ENCODE assay signal across 14 cellular contexts in genomic region chr21:25509862-25510261, GRCh38.
DNase-seq lines count a peak whose midpoint lies in the region; ATAC-seq and TF ChIP-seq lines count a peak whose summit lies in the region.
"Had no signal": no experiment of that assay in that cellular context is flagged by ENCODE, and none has a peak within 500 bp of the region (broad histone marks: within the 10 kb centered on the region; RNA-seq: fewer than 3 reads in every experiment).

No MANE protein-coding gene starts in this region.

- intact Hi-C loops in natural killer cell (cut with micrococcal nuclease) (no loop called here), psoas muscle (cut with DNase I) (no loop called here), lower lobe of right lung (cut with DNase I) (no loop called here)

- no peaks in the 10 kb centered on the region for H3K27me3 Mint-ChIP-seq in natural killer cell treated with Interleukin-12 subunit alpha and Interleukin-12 subunit beta and Interleukin-15 and Interleukin-18, amount 100 ng/mL, for 72 hours
- H3K27me3 Mint-ChIP-seq in natural killer cell (ENCODE audit: low read depth in 2 of 2), result no peaks in the 10 kb centered on the region

- peaks cover 27 to 31% of the 10 kb centered on the region in 2 donors for H3K4me1 Mint-ChIP-seq in natural killer cell treated with Interleukin-12 subunit alpha and Interleukin-12 subunit beta and Interleukin-15 and Interleukin-18, amount 100 ng/mL, for 72 hours (ENCODE audit: low read depth in 2 of 2)
- H3K4me1 Mint-ChIP-seq in natural killer cell, result no peaks in the 10 kb centered on the region

- no peak for DNase-seq in natural killer cell treated with Interleukin-12 subunit alpha and Interleukin-12 subunit beta and Interleukin-15 and Interleukin-18, amount 100 ng/mL, for 72 hours (ENCODE audit: low spot score)
- DNase-seq in natural killer cell (no peak), Peyer's patch (no peak), psoas muscle (no peak), lower lobe of right lung (no peak), SK-N-DZ (ENCODE audit: low spot score) (no peak)
- DNase-seq: caudate nucleus, GDM1, NCI-H526, nephron progenitor cell, spleen had no signal

- TF ChIP-seq POLR2A in Peyer's patch (IDR thresholded peaks at IDR 0.05), result no peak

- peak; percentile 69 to 86 for ATAC-seq in natural killer cell treated with Interleukin-12 subunit alpha and Interleukin-12 subunit beta and Interleukin-15 and Interleukin-18, amount 100 ng/mL, for 72 hours
- ATAC-seq in natural killer cell, result no peak
- peak; percentile 48 for ATAC-seq in GM21737 (IDR thresholded peaks at IDR 0.05; ENCODE audit: unreplicated experiment)
- ATAC-seq in HG03565 (IDR thresholded peaks at IDR 0.05; ENCODE audit: unreplicated experiment), result peak; percentile 48
- ATAC-seq in psoas muscle, result no peak
- no peak for ATAC-seq in lower lobe of right lung
- ATAC-seq: SK-N-SH treated with all-trans-retinoic acid at 6 μM for 48 hours had no signal

- H3K4me1 ChIP-seq in Peyer's patch, result no peaks in the 10 kb centered on the region
- no peaks in the 10 kb centered on the region for H3K4me1 ChIP-seq in psoas muscle
- no peaks in the 10 kb centered on the region for H3K4me1 ChIP-seq in lower lobe of right lung

- 40 to 46% (median 45%) methylated on average over 2 of the region's 2 CpGs for WGBS in psoas muscle, 3 donors

- no peak for TF ChIP-seq CTCF in natural killer cell (IDR thresholded peaks at IDR 0.05)
- TF ChIP-seq CTCF in Peyer's patch (IDR thresholded peaks at IDR 0.05), result no peak
- TF ChIP-seq CTCF in psoas muscle (IDR thresholded peaks at IDR 0.05), result no peak
- no peak for TF ChIP-seq CTCF in lower lobe of right lung (IDR thresholded peaks at IDR 0.05)

- H3K27me3 ChIP-seq in Peyer's patch, result no peaks in the 10 kb centered on the region
- no peaks in the 10 kb centered on the region for H3K27me3 ChIP-seq in psoas muscle (ENCODE audit: insufficient read depth in 3 of 3, low read length in 2 of 3)
- no peaks in the 10 kb centered on the region for H3K27me3 ChIP-seq in lower lobe of right lung (ENCODE audit: low read depth)
- H3K27me3 ChIP-seq: spleen had no signal

- H3K27ac ChIP-seq in Peyer's patch, result no peak overlapping the region
- no peak overlapping the region for H3K27ac ChIP-seq in psoas muscle
- H3K27ac ChIP-seq in lower lobe of right lung, result no peak overlapping the region
- H3K27ac ChIP-seq: spleen had no signal

- H3K36me3 ChIP-seq in Peyer's patch (no peaks in the 10 kb centered on the region), psoas muscle (ENCODE audit: insufficient read depth in 1 of 2, low read depth in 1 of 2) (no peaks in the 10 kb centered on the region), lower lobe of right lung (no peaks in the 10 kb centered on the region)
- H3K36me3 ChIP-seq: spleen had no signal

- no peaks in the 10 kb centered on the region for H3K9me3 Mint-ChIP-seq in natural killer cell treated with Interleukin-12 subunit alpha and Interleukin-12 subunit beta and Interleukin-15 and Interleukin-18, amount 100 ng/mL, for 72 hours
- H3K9me3 Mint-ChIP-seq in natural killer cell, result no peaks in the 10 kb centered on the region
- H3K9me3 Mint-ChIP-seq: nephron progenitor cell had no signal

- H3K4me3 Mint-ChIP-seq in natural killer cell treated with Interleukin-12 subunit alpha and Interleukin-12 subunit beta and Interleukin-15 and Interleukin-18, amount 100 ng/mL, for 72 hours, result peak overlapping the region; percentile 66
- H3K4me3 Mint-ChIP-seq in natural killer cell, result no peak overlapping the region
- H3K4me3 Mint-ChIP-seq: nephron progenitor cell had no signal

- peak overlapping the region; percentile 65 to 83 for H3K27ac Mint-ChIP-seq in natural killer cell treated with Interleukin-12 subunit alpha and Interleukin-12 subunit beta and Interleukin-15 and Interleukin-18, amount 100 ng/mL, for 72 hours
- H3K27ac Mint-ChIP-seq in natural killer cell, result no peak overlapping the region
- H3K27ac Mint-ChIP-seq: nephron progenitor cell had no signal

- H3K4me3 ChIP-seq in Peyer's patch (no peak overlapping the region), psoas muscle (no peak overlapping the region), lower lobe of right lung (no peak overlapping the region)
- H3K4me3 ChIP-seq: spleen had no signal

- peaks cover 9% of the 10 kb centered on the region for H3K36me3 Mint-ChIP-seq in natural killer cell treated with Interleukin-12 subunit alpha and Interleukin-12 subunit beta and Interleukin-15 and Interleukin-18, amount 100 ng/mL, for 72 hours
- H3K36me3 Mint-ChIP-seq in natural killer cell, result no peaks in the 10 kb centered on the region

- H3K9me3 ChIP-seq in Peyer's patch (no peaks in the 10 kb centered on the region), psoas muscle (no peaks in the 10 kb centered on the region), lower lobe of right lung (no peaks in the 10 kb centered on the region)
- H3K9me3 ChIP-seq: spleen had no signal

Comparison
In these comparisons a context has a peak if more than half of its experiments do, and no peak if none do; other contexts are left out.
1. ATAC-seq: peak in natural killer cell treated with Interleukin-12 subunit alpha and Interleukin-12 subunit beta and Interleukin-15 and Interleukin-18, amount 100 ng/mL, for 72 hours (2 of 2), GM21737 (single experiment) and HG03565 (single experiment); none in natural killer cell (0 of 3), psoas muscle (0 of 4) and lower lobe of right lung (0 of 2).
2. H3K27ac Mint-ChIP-seq: peak in natural killer cell treated with Interleukin-12 subunit alpha and Interleukin-12 subunit beta and Interleukin-15 and Interleukin-18, amount 100 ng/mL, for 72 hours (2 of 2); none in natural killer cell (0 of 2).